Comparison of ENCODE assay signal across 8 cellular contexts in the genomic region with DNA sequence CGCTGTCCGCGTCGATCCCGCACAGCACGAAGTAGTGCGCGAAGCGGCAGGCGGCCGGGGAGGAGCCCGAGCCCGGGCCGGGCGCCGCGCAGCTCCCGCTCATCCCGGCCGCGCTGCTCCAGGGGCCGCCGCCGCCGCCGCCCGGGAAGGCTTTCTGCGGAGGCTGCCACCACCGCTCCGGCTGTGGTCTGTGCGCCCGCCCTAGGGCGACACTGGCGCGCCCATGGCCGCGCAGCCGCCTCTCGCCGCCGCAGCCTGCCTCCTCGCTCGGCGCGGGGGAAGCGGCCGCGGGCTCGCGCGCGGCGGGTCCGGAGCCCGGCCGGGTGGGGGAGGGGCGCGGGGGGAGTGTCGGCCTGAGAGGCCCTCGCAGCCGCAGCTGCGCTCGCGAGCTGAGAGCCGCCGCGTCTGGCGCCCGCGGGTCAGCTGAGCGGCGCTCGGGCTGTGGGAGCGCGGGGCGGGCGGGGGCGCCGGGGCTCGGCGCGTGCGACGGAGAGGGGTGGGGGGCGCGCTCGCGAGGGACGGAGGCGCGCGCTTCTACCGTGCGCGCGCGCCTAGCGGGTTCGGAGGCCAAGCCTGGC. TPM values are rescaled to one million over a fixed set of nuclear protein-coding genes. Genes with fewer than 3 reads are reported as not detected.
A peak's percentile ranks its signal among the peaks of the same experiment; 100 is the strongest.
DNase-seq lines count a peak whose midpoint lies in the region; ATAC-seq lines count a peak whose summit lies in the region.

Gene DENND5B, minus strand, starts transcription at position 407 of the 578 bp plus-strand sequence. Its CDS starts 304 bp downstream, at position 103.

- ATAC-seq in GM21423 (IDR thresholded peaks at IDR 0.05; ENCODE audit: unreplicated experiment) (peak; percentile 54), sciatic nerve (peak; percentile 90)

- peak within 1 kb of the TSS; percentile 86 for H3K4me3 ChIP-seq in iPS-15b (ENCODE audit: low read depth, low read length)

- intact Hi-C loops in sciatic nerve (cut with DNase I), result no loop called here

- H3K9ac ChIP-seq in ES-I3 (ENCODE audit: low read depth, low read length) (peak within 1 kb of the TSS; percentile 83), iPS-15b (ENCODE audit: low read depth, low read length) (peak within 1 kb of the TSS; percentile 62)

- in situ Hi-C loops in T47D (cut with HindIII; ENCODE audit: low pct_unique_long_range_greater_than_20kb, low sequenced_read_pairs), result no loop called here

- H3K36me3 ChIP-seq in ES-I3 (ENCODE audit: insufficient read depth, low read length) (no peaks in the 10 kb centered on the region), iPS-15b (ENCODE audit: control insufficient read depth, insufficient read depth, low read length) (no peaks in the 10 kb centered on the region)

- peaks cover 2% of the 10 kb centered on the region; the same call in 1 of the 2 replicates for H3K4me1 ChIP-seq in ES-I3 (ENCODE audit: insufficient read depth, low read length)
- no peaks in the 10 kb centered on the region for H3K4me1 ChIP-seq in iPS-15b (ENCODE audit: control insufficient read depth, insufficient read depth, low read length)

- DNase-seq in HPDE6-E6E7 (ENCODE audit: extremely low spot score) (peak; percentile 19), RPMI8226 (peak; percentile 62), T47D (ENCODE audit: low read depth in 1 of 2, low spot score in 1 of 2) (peak; percentile 68 to 83), sciatic nerve (ENCODE audit: low spot score) (peak; percentile 86), GF-D8 (lab: John Stamatoyannopoulos, UW) (no peak)

- H3K27me3 ChIP-seq in iPS-15b (ENCODE audit: control insufficient read depth, insufficient read depth, low read length), result peaks cover 19% of the 10 kb centered on the region

- H3K9me3 ChIP-seq in ES-I3 (ENCODE audit: control insufficient read depth, insufficient read depth, low read length), result no peaks in the 10 kb centered on the region
- H3K9me3 ChIP-seq in iPS-15b (ENCODE audit: control insufficient read depth, insufficient read depth, low read length), result no peaks in the 10 kb centered on the region

RNA-seq across cellular contexts. Expression of gene DENND5B, which starts in this region (rescaled TPM):
- total RNA-seq in sciatic nerve, result 18.2 TPM
